ENCODE assay signal across 21 cellular contexts in the genomic region with DNA sequence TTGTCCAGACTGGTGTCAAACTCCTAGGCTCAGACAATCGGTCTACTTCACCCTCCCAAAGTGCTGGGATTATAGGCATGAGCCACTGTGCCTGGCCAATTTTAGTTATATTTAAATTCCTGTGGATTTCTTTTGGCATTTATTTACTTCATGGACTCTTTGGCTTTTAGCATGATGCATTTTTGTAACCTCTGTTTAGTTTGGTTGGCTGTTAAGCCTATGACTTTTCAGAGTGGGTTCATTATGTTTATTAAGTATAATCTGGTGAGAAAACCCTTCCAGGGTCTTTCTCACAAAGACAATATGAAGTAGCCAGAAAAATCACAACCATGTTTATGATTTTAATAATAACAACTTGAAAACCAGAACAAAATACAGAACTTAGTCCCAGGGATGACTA. TPM values are rescaled to one million over a fixed set of nuclear protein-coding genes. Genes with fewer than 3 reads are reported as not detected.
DNase-seq lines count a peak whose midpoint lies in the region; ATAC-seq lines count a peak whose summit lies in the region.
"Had no signal": no experiment of that assay in that cellular context is flagged by ENCODE, and none has a peak within 500 bp of the region (broad histone marks: within the 10 kb centered on the region; RNA-seq: fewer than 3 reads in every experiment).

No MANE protein-coding gene starts in this region.

- no peak overlapping the region for H3K4me3 Mint-ChIP-seq in activated naive CD8-positive, alpha-beta T cell treated with anti-CD3 and anti-CD28 coated beads, Interleukin-2, amount 50 U/mL, for 24 hours
- H3K4me3 Mint-ChIP-seq: CD4-positive, CD25-positive, alpha-beta regulatory T cell; CD8-positive, alpha-beta memory T cell; GM23338 had no signal

- H3K4me1 Mint-ChIP-seq in activated naive CD8-positive, alpha-beta T cell treated with anti-CD3 and anti-CD28 coated beads, Interleukin-2, amount 50 U/mL, for 24 hours, result no peaks in the 10 kb centered on the region
- H3K4me1 Mint-ChIP-seq: CD8-positive, alpha-beta memory T cell; GM23338 had no signal

- no peaks in the 10 kb centered on the region for H3K36me3 Mint-ChIP-seq in activated naive CD8-positive, alpha-beta T cell treated with anti-CD3 and anti-CD28 coated beads, Interleukin-2, amount 50 U/mL, for 24 hours (ENCODE audit: low read depth)
- H3K36me3 Mint-ChIP-seq: CD4-positive, CD25-positive, alpha-beta regulatory T cell; CD8-positive, alpha-beta memory T cell had no signal

- no peaks in the 10 kb centered on the region for H3K27me3 Mint-ChIP-seq in activated naive CD8-positive, alpha-beta T cell treated with anti-CD3 and anti-CD28 coated beads, Interleukin-2, amount 50 U/mL, for 24 hours
- H3K27me3 Mint-ChIP-seq: CD8-positive, alpha-beta memory T cell had no signal

- ATAC-seq in HG03159 (IDR thresholded peaks at IDR 0.05; ENCODE audit: unreplicated experiment) (no peak), HG03139 (IDR thresholded peaks at IDR 0.05; ENCODE audit: unreplicated experiment) (no peak)
- ATAC-seq in activated naive CD8-positive, alpha-beta T cell treated with anti-CD3 and anti-CD28 coated beads, Interleukin-2, amount 50 U/mL, for 24 hours, result no peak
- ATAC-seq: GM12878, GM23338, HCT116, K562 had no signal

- peak; percentile 13 for DNase-seq in AG20443 (ENCODE audit: low spot score)
- DNase-seq in H4 (ENCODE audit: low spot score), result peak; percentile 20
- DNase-seq in astrocyte of the hippocampus (ENCODE audit: low read depth, low spot score), result peak; percentile 2
- DNase-seq in mesenteric fat pad (ENCODE audit: low spot score), result no peak
- DNase-seq in activated naive CD8-positive, alpha-beta T cell treated with anti-CD3 and anti-CD28 coated beads, Interleukin-2, amount 50 U/mL, for 24 hours, result no peak
- DNase-seq: ACHN; BE2C; C1 segment of cervical spinal cord; CD4-positive, CD25-positive, alpha-beta regulatory T cell; CD8-positive, alpha-beta memory T cell; COR-L47; DMS153; DMS79; GF-D8; H7 had no signal

- no peaks in the 10 kb centered on the region for H3K9me3 Mint-ChIP-seq in activated naive CD8-positive, alpha-beta T cell treated with anti-CD3 and anti-CD28 coated beads, Interleukin-2, amount 50 U/mL, for 24 hours
- H3K9me3 Mint-ChIP-seq: CD8-positive, alpha-beta memory T cell; GM23338 had no signal

- H3K27ac Mint-ChIP-seq in activated naive CD8-positive, alpha-beta T cell treated with anti-CD3 and anti-CD28 coated beads, Interleukin-2, amount 50 U/mL, for 24 hours, result no peak overlapping the region
- H3K27ac Mint-ChIP-seq: CD4-positive, CD25-positive, alpha-beta regulatory T cell; CD8-positive, alpha-beta memory T cell; GM23338 had no signal

RNA-seq across cellular contexts. Expression of gene USP38, which starts 49.4 kb away (rescaled TPM):
- total RNA-seq in H4 (2014; rRNA removed; shearing (Covaris generic)), result 7.8 and 12.7 TPM in 2 replicates
- total RNA-seq in mesenteric fat pad, result 20.7 TPM

Comparison
In these comparisons a context has a peak if more than half of its experiments do, and no peak if none do; other contexts are left out.
1. DNase-seq: peak in AG20443 (single experiment), H4 (single experiment) and astrocyte of the hippocampus (single experiment); none in mesenteric fat pad (single experiment) and activated naive CD8-positive, alpha-beta T cell treated with anti-CD3 and anti-CD28 coated beads, Interleukin-2, amount 50 U/mL, for 24 hours (single experiment).